1 cellular context compared by ENCODE assay signal in genomic region chr2:58834404-58834803, GRCh38.
TF ChIP-seq lines count a peak whose summit lies in the region.

No MANE protein-coding gene starts in this region.

TF ChIP-seq in H1, 55 proteins besides CTCF, POLR2A, EP300 and RAD21:
- no peak for TF ChIP-seq ASH2L (IDR thresholded peaks at IDR 0.05; ENCODE audit: low read length)
- no peak for TF ChIP-seq TAF7 (optimal IDR thresholded peaks at IDR 0.05; ENCODE audit: borderline replicate concordance, low read depth, low read length)
- TF ChIP-seq SAP30 (IDR thresholded peaks at IDR 0.05; ENCODE audit: insufficient read depth, insufficient replicate concordance, low read length) = no peak
- no peak for TF ChIP-seq YY1 (IDR thresholded peaks at IDR 0.05; ENCODE audit: low read depth, low read length)
- TF ChIP-seq PHF8 (conservative IDR thresholded peaks at IDR 0.05; ENCODE audit: low read depth, low read length) = no peak
- no peak for TF ChIP-seq CTBP2 (IDR thresholded peaks at IDR 0.05; ENCODE audit: borderline replicate concordance, insufficient read depth, insufficient read length, low read length)
- no peak for TF ChIP-seq KDM4A (IDR thresholded peaks at IDR 0.05; ENCODE audit: low read depth, low read length, severe bottlenecking)
- no peak for TF ChIP-seq FOSL1 (IDR thresholded peaks at IDR 0.05; ENCODE audit: insufficient read depth, low read depth, low read length)
- no peak for TF ChIP-seq NRF1 (IDR thresholded peaks at IDR 0.05; ENCODE audit: low read depth, low read length)
- no peak for TF ChIP-seq SIRT6 (IDR thresholded peaks at IDR 0.05; ENCODE audit: low read length)
- no peak for TF ChIP-seq ATF2 (IDR thresholded peaks at IDR 0.05; ENCODE audit: low read length)
- TF ChIP-seq POLR2AphosphoS5 (IDR thresholded peaks at IDR 0.05; ENCODE audit: low read depth, low read length) = no peak
- TF ChIP-seq ATF3 (IDR thresholded peaks at IDR 0.05; ENCODE audit: insufficient read depth, low read depth, low read length) = no peak
- TF ChIP-seq CHD2 (IDR thresholded peaks at IDR 0.05; ENCODE audit: low read length) = no peak
- no peak for TF ChIP-seq RXRA (IDR thresholded peaks at IDR 0.05; ENCODE audit: insufficient read depth, low read depth, low read length)
- peak; percentile 99 for TF ChIP-seq TEAD4 (IDR thresholded peaks at IDR 0.05; ENCODE audit: low read depth, low read length)
- peak; percentile 50 for TF ChIP-seq CHD7 (IDR thresholded peaks at IDR 0.05; ENCODE audit: insufficient replicate concordance, low read length)
- peak in 1 of 2 experiments; percentile 35; a peak in 1 of 4 replicates for TF ChIP-seq SIN3A (conservative IDR thresholded peaks at IDR 0.05 in 1 of 2, IDR thresholded peaks at IDR 0.05 in 1 of 2; ENCODE audit: low read depth in 1 of 2, low read length in 2 of 2)
- no peak for TF ChIP-seq HDAC6 (IDR thresholded peaks at IDR 0.05; ENCODE audit: low read depth, low read length)
- TF ChIP-seq POU5F1 (IDR thresholded peaks at IDR 0.05; ENCODE audit: low read depth, low read length) = no peak
- no peak for TF ChIP-seq JUN (IDR thresholded peaks at IDR 0.05; ENCODE audit: low read depth, low read length)
- no peak for TF ChIP-seq TAF1 (IDR thresholded peaks at IDR 0.05; ENCODE audit: low read depth, low read length)
- TF ChIP-seq JUND (IDR thresholded peaks at IDR 0.05; ENCODE audit: low read length) = no peak
TF ChIP-seq in H1: peak in this region for 3.
